Comparison of ENCODE assay signal across 30 cellular contexts in the genomic region with DNA sequence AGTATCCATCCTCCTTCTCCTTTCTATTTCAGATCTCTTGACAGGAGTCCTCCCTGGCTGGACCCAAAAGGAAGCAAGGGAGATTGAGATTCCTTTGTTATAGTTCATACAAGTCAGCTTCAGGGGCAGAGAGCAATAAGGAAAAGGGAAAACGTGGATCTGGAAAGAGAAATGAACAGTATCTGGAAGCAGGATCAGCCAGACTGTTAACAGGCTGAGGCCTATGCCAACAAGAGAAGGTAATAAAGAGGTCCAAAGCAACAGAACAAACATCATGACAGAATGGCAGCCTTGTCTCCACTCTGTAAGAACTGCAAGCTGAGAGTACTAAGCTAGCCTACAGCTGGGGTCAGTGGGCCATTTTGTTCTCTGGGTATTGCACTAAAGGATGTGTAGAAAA.
"Had no signal": no experiment of that assay in that cellular context is flagged by ENCODE, and none has a peak within 500 bp of the region (broad histone marks: within the 10 kb centered on the region; RNA-seq: fewer than 3 reads in every experiment).

No MANE protein-coding gene starts in this region.

- H3K36me3 ChIP-seq: esophagus muscularis mucosa, gastrocnemius medialis had no signal

- DNase-seq: activated CD4-positive, alpha-beta memory T cell treated with anti-CD3 and anti-CD28 coated beads, Interleukin-2, amount 10 ng/mL, durations not matched to agents 7 days and 5 days; activated CD4-positive, alpha-beta T cell treated with anti-CD3 and anti-CD28 coated beads for 4 hours; activated CD4-positive, alpha-beta T cell treated with anti-CD3 and anti-CD28 coated beads, Interleukin-2, amount 10 ng/mL, durations not matched to agents 7 days and 5 days; activated CD4-positive, alpha-beta T cell treated with anti-CD3 and anti-CD28 coated beads, Interleukin-2, amount 50 U/mL, for 4 hours; activated CD4-positive, CD25-positive, alpha-beta regulatory T cell; activated CD4-positive, CD25-positive, alpha-beta regulatory T cell treated with anti-CD3 and anti-CD28 coated beads, Interleukin-2, amount 50 U/mL, for 72 hours; activated CD8-positive, alpha-beta memory T cell treated with anti-CD3 and anti-CD28 coated beads, Interleukin-2, amount 50 U/mL, for 48 hours; activated gamma-delta T cell; activated naive CD4-positive, alpha-beta T cell; activated naive CD4-positive, alpha-beta T cell treated with anti-CD3 and anti-CD28 coated beads, Interleukin-2, amount 50 U/mL, for 16 hours; activated T-cell treated with anti-CD3 and anti-CD28 coated beads for 4 hours; activated T-cell treated with anti-CD3 and anti-CD28 coated beads, Interleukin-2, amount 50 U/mL, for 24 hours; activated T-cell treated with anti-CD3 and anti-CD28 coated beads, Interleukin-2, amount 50 U/mL, for 72 hours; amygdala; aorta; body of pancreas; caudate nucleus; cortex of kidney; dermis blood vessel endothelial cell; effector CD4-positive, alpha-beta T cell; effector memory CD8-positive, alpha-beta T cell; erythroblast; foreskin keratinocyte; gastrocnemius medialis; T-helper 1 cell; T-helper 17 cell; T1000 had no signal

- H3K4me1 Mint-ChIP-seq: activated CD4-positive, alpha-beta memory T cell treated with anti-CD3 and anti-CD28 coated beads, Interleukin-2, amount 10 ng/mL, durations not matched to agents 7 days and 5 days; T-helper 17 cell had no signal

- H3K4me3 ChIP-seq: body of pancreas, esophagus muscularis mucosa, gastrocnemius medialis had no signal

- H3K4me1 ChIP-seq: foreskin keratinocyte had no signal

- H3K27ac Mint-ChIP-seq: activated CD4-positive, alpha-beta memory T cell treated with anti-CD3 and anti-CD28 coated beads, Interleukin-2, amount 10 ng/mL, durations not matched to agents 7 days and 5 days; activated CD4-positive, alpha-beta T cell treated with anti-CD3 and anti-CD28 coated beads, Interleukin-2, amount 10 ng/mL, durations not matched to agents 7 days and 5 days; activated naive CD8-positive, alpha-beta T cell; activated T-cell treated with anti-CD3 and anti-CD28 coated beads, Interleukin-2, amount 50 U/mL, for 24 hours; activated T-cell treated with anti-CD3 and anti-CD28 coated beads, Interleukin-2, amount 50 U/mL, for 72 hours; effector memory CD8-positive, alpha-beta T cell; T-helper 17 cell; T-helper 2 cell treated with Interferon-gamma antibody and Interleukin-4, amounts not matched to agents 5 μg/mL and 100 μg/mL, for 36 hours had no signal

- H3K4me3 Mint-ChIP-seq: activated CD4-positive, alpha-beta memory T cell treated with anti-CD3 and anti-CD28 coated beads, Interleukin-2, amount 10 ng/mL, durations not matched to agents 7 days and 5 days; activated CD4-positive, alpha-beta T cell treated with anti-CD3 and anti-CD28 coated beads, Interleukin-2, amount 10 ng/mL, durations not matched to agents 7 days and 5 days; activated naive CD8-positive, alpha-beta T cell; activated T-cell treated with anti-CD3 and anti-CD28 coated beads, Interleukin-2, amount 50 U/mL, for 24 hours; activated T-cell treated with anti-CD3 and anti-CD28 coated beads, Interleukin-2, amount 50 U/mL, for 72 hours; effector memory CD8-positive, alpha-beta T cell; T-helper 17 cell; T-helper 2 cell treated with Interferon-gamma antibody and Interleukin-4, amounts not matched to agents 5 μg/mL and 100 μg/mL, for 36 hours had no signal

- H3K27ac ChIP-seq: body of pancreas, esophagus muscularis mucosa, foreskin keratinocyte, gastrocnemius medialis had no signal

- H3K27me3 ChIP-seq: body of pancreas, esophagus muscularis mucosa, foreskin keratinocyte, gastrocnemius medialis had no signal

- H3K9me3 ChIP-seq: body of pancreas, esophagus muscularis mucosa, gastrocnemius medialis had no signal

- H3K9me3 Mint-ChIP-seq: activated CD4-positive, alpha-beta memory T cell treated with anti-CD3 and anti-CD28 coated beads, Interleukin-2, amount 10 ng/mL, durations not matched to agents 7 days and 5 days; activated T-cell treated with anti-CD3 and anti-CD28 coated beads, Interleukin-2, amount 50 U/mL, for 24 hours; activated T-cell treated with anti-CD3 and anti-CD28 coated beads, Interleukin-2, amount 50 U/mL, for 72 hours; effector memory CD8-positive, alpha-beta T cell; T-helper 2 cell treated with Interferon-gamma antibody and Interleukin-4, amounts not matched to agents 5 μg/mL and 100 μg/mL, for 36 hours had no signal

- ATAC-seq: activated T-cell treated with anti-CD3 and anti-CD28 coated beads, Interleukin-2, amount 50 U/mL, for 72 hours; body of pancreas; effector memory CD8-positive, alpha-beta T cell; foreskin keratinocyte; gastrocnemius medialis; T-helper 17 cell had no signal
